In the genomic region with DNA sequence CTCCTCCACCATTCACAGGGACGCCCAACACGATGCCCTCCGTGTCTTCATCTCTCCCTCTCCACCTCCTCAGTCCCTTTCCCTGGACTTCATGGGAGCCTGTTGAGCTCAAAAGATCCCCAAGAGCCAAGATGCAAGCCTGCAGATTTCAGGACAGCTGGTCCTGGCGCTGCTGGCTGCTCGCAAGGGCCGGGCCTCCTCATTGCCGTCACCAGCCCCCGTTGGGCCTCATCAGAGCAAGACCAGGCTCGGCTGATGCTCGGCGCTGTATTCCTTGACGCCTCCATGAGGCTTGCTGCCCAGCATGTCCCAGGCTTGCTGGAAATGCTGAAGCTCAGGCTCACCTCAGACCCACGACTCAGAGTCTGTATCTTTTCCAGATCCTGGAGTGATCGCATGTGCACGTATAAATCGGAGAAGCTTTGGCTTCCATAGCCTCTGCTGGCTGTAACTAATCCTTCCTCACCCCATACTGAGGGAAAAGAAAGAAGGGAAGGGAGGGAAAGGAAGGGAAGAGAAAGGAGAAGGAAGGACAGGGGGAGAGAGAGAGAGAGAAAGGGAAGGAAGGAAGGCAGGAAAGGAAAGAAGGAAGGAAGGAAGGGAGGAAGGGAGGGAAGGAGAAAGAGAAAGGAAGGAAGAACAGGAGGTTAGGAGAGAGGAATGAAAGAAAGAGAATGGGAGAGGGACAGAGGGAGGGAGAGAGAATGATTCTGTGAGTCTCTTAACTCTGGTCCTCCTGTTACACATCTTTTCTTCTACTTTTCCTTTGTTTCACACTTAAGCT, we compare ENCODE assay signal across 14 cellular contexts.
DNase-seq lines count a peak whose midpoint lies in the region; ATAC-seq and TF ChIP-seq lines count a peak whose summit lies in the region.
"Had no signal": no experiment of that assay in that cellular context is flagged by ENCODE, and none has a peak within 500 bp of the region (broad histone marks: within the 10 kb centered on the region; RNA-seq: fewer than 3 reads in every experiment).

No MANE protein-coding gene starts in this region.

- TF ChIP-seq POLR2A in esophagus squamous epithelium (IDR thresholded peaks at IDR 0.05), result no peak

- H3K4me3 ChIP-seq in MG63, result no peak overlapping the region
- H3K4me3 ChIP-seq in esophagus squamous epithelium, result no peak overlapping the region
- peak overlapping the region; percentile 1 for H3K4me3 ChIP-seq in osteoblast (ENCODE audit: insufficient read depth, low read length)
- H3K4me3 ChIP-seq in psoas muscle, result no peak overlapping the region

- H3K36me3 ChIP-seq in MG63, result no peaks in the 10 kb centered on the region
- H3K36me3 ChIP-seq in esophagus squamous epithelium, result no peaks in the 10 kb centered on the region
- H3K36me3 ChIP-seq in osteoblast (ENCODE audit: insufficient read depth, low read length), result no peaks in the 10 kb centered on the region
- no peaks in the 10 kb centered on the region for H3K36me3 ChIP-seq in psoas muscle (ENCODE audit: insufficient read depth in 1 of 2, low read depth in 1 of 2)

- peak overlapping the region; percentile 75 for H3K4me2 ChIP-seq in osteoblast (ENCODE audit: insufficient read depth, low read length)

- H3K27me3 ChIP-seq in MG63, result no peaks in the 10 kb centered on the region
- peaks cover 0 to 5% (median 0%) of the 10 kb centered on the region in 4 donors for H3K27me3 ChIP-seq in esophagus squamous epithelium
- no peaks in the 10 kb centered on the region for H3K27me3 ChIP-seq in osteoblast (ENCODE audit: insufficient read depth, low read length)
- H3K27me3 ChIP-seq in psoas muscle (ENCODE audit: insufficient read depth in 3 of 3, low read length in 2 of 3), result peaks cover 0 to 4% (median 0%) of the 10 kb centered on the region in 3 donors

- ATAC-seq in psoas muscle, result no peak
- no peak for ATAC-seq in GM21390 (IDR thresholded peaks at IDR 0.05; ENCODE audit: unreplicated experiment)
- ATAC-seq: activated T-cell treated with anti-CD3 and anti-CD28 coated beads, Interleukin-2, amount 50 U/mL, for 72 hours; CD8-positive, alpha-beta T cell; stimulated activated naive CD8-positive, alpha-beta T cell treated with anti-CD3 and anti-CD28 coated beads, Interleukin-15, Interleukin-2, amounts not matched to agents 100 U/mL and 50 U/mL, for 24 hours had no signal

- no peaks in the 10 kb centered on the region for H3K79me2 ChIP-seq in osteoblast (ENCODE audit: insufficient read depth, low read length)

- H3K27ac ChIP-seq in esophagus squamous epithelium (peak overlapping the region in 3 of 4 donors; percentile 35 to 40 (median 38)), osteoblast (ENCODE audit: low read depth, low read length) (peak overlapping the region; percentile 97), psoas muscle (no peak overlapping the region)

- no peaks in the 10 kb centered on the region for H4K20me1 ChIP-seq in osteoblast (ENCODE audit: insufficient read depth, low read length)

- peak; percentile 41 for DNase-seq in Daoy (ENCODE audit: low read depth)
- peak; percentile 29 for DNase-seq in MG63
- no peak for DNase-seq in esophagus squamous epithelium (lab: John Stamatoyannopoulos, UW)
- peak; percentile 38 for DNase-seq in osteoblast (ENCODE audit: insufficient read length, low spot score, missing footprints)
- no peak for DNase-seq in psoas muscle
- DNase-seq in COR-L47 (lab: John Stamatoyannopoulos, UW), result no peak
- no peak for DNase-seq in activated CD4-positive, alpha-beta T cell treated with anti-CD3 and anti-CD28 coated beads for 48 hours
- DNase-seq: activated CD4-positive, CD25-positive, alpha-beta regulatory T cell; activated T-cell treated with anti-CD3 and anti-CD28 coated beads, Interleukin-2, amount 50 U/mL, for 72 hours; CD8-positive, alpha-beta T cell; nucleus accumbens; SIG-M5; stimulated activated naive CD8-positive, alpha-beta T cell treated with anti-CD3 and anti-CD28 coated beads, Interleukin-15, Interleukin-2, amounts not matched to agents 100 U/mL and 50 U/mL, for 24 hours had no signal

- TF ChIP-seq CTCF in esophagus squamous epithelium (IDR thresholded peaks at IDR 0.05) (no peak), osteoblast (IDR thresholded peaks at IDR 0.05; ENCODE audit: extremely low read depth, low read depth, low read length) (no peak), psoas muscle (IDR thresholded peaks at IDR 0.05) (no peak)

- intact Hi-C loops in esophagus squamous epithelium (cut with DNase I) (loop anchor here (10.0 kb wide), 1 partner anchor 637 kb away; no protein-coding TSS in a partner anchor), psoas muscle (cut with DNase I) (loop anchor here (1.0 to 10.0 kb wide), 3 partner anchors 8 to 677 kb away; no protein-coding TSS in a partner anchor)

- no peaks in the 10 kb centered on the region for H3K9me3 ChIP-seq in MG63
- no peaks in the 10 kb centered on the region for H3K9me3 ChIP-seq in esophagus squamous epithelium
- no peaks in the 10 kb centered on the region for H3K9me3 ChIP-seq in osteoblast (ENCODE audit: low read depth, low read length)
- H3K9me3 ChIP-seq in psoas muscle, result no peaks in the 10 kb centered on the region

- no peak overlapping the region for H2AFZ ChIP-seq in osteoblast (ENCODE audit: low read length)

- WGBS in esophagus squamous epithelium, 2 donors, result 85 to 88% methylated on average over 11 to 16 of the region's 16 CpGs
- WGBS in psoas muscle, 3 donors, result 31 to 49% (median 35%) methylated on average over 16 of the region's 16 CpGs

- H3K4me1 ChIP-seq in esophagus squamous epithelium, result peaks cover 11 to 36% (median 17%) of the 10 kb centered on the region in 3 donors
- peaks cover 42% of the 10 kb centered on the region for H3K4me1 ChIP-seq in osteoblast (ENCODE audit: insufficient read depth, low read length)
- no peaks in the 10 kb centered on the region for H3K4me1 ChIP-seq in psoas muscle

Comparison
In these comparisons a context has a peak if more than half of its experiments do, and no peak if none do; other contexts are left out.
1. DNase-seq: peak in Daoy (single experiment), MG63 (single experiment) and osteoblast (single experiment); none in esophagus squamous epithelium (single experiment), psoas muscle (0 of 2), COR-L47 (single experiment) and activated CD4-positive, alpha-beta T cell treated with anti-CD3 and anti-CD28 coated beads for 48 hours (single experiment).